Comparison of ENCODE assay signal across 1 cellular context in the genomic region with DNA sequence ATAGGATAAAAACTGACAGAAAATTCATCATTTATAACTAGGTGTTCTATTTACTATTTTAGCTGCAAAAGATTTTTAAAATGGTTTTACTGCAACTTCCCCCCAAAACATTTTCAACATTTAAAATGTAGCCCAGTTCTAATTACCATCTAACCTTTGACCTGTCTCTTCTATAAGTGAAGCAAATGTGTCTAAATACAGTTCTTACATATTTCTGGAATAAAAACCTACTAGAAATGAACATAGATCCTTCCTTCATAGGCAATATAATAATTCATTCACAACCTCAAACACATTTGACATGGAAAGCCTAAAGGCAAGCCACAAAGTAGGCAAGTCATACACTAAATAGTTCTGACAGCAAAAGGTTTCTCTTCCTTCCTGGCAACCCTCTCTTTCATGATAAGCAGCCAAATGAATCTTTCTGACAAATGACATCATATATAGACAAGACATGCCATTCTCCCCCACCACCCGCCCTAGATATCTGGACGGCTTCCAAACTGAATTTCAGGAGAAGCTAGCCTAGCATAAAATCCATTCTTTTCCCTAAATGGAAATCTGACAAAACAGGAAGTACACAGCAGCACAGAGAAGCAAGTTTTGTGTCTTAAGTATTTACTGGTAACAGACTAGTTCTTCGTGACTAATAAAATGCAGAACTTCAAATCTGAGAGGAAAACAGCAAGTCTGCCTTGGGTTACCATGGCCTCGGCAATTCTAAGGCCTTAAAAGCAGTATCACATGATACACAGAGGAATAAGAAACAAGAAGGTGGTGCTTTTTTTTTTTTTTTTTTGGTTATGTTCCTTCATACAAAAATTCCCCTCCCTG.
TF ChIP-seq lines count a peak whose summit lies in the region.

No MANE protein-coding gene starts in this region.

TF ChIP-seq in K562, 482 proteins besides CTCF, POLR2A, EP300 and RAD21 (continued from another document):
- TF ChIP-seq, protein P1, sequence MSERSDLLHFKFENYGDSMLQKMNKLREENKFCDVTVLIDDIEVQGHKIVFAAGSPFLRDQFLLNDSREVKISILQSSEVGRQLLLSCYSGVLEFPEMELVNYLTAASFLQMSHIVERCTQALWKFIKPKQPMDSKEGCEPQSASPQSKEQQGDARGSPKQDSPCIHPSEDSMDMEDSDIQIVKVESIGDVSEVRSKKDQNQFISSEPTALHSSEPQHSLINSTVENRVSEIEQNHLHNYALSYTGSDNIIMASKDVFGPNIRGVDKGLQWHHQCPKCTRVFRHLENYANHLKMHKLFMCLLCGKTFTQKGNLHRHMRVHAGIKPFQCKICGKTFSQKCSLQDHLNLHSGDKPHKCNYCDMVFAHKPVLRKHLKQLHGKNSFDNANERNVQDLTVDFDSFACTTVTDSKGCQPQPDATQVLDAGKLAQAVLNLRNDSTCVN (CRISPR knock-in tag; IDR thresholded peaks at IDR 0.05): no peak
- TF ChIP-seq, protein P2, sequence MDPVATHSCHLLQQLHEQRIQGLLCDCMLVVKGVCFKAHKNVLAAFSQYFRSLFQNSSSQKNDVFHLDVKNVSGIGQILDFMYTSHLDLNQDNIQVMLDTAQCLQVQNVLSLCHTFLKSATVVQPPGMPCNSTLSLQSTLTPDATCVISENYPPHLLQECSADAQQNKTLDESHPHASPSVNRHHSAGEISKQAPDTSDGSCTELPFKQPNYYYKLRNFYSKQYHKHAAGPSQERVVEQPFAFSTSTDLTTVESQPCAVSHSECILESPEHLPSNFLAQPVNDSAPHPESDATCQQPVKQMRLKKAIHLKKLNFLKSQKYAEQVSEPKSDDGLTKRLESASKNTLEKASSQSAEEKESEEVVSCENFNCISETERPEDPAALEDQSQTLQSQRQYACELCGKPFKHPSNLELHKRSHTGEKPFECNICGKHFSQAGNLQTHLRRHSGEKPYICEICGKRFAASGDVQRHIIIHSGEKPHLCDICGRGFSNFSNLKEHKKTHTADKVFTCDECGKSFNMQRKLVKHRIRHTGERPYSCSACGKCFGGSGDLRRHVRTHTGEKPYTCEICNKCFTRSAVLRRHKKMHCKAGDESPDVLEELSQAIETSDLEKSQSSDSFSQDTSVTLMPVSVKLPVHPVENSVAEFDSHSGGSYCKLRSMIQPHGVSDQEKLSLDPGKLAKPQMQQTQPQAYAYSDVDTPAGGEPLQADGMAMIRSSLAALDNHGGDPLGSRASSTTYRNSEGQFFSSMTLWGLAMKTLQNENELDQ (CRISPR knock-in tag; IDR thresholded peaks at IDR 0.05; ENCODE audit: borderline replicate concordance): no peak
